Comparison of ENCODE assay signal across 8 cellular contexts in the genomic region with DNA sequence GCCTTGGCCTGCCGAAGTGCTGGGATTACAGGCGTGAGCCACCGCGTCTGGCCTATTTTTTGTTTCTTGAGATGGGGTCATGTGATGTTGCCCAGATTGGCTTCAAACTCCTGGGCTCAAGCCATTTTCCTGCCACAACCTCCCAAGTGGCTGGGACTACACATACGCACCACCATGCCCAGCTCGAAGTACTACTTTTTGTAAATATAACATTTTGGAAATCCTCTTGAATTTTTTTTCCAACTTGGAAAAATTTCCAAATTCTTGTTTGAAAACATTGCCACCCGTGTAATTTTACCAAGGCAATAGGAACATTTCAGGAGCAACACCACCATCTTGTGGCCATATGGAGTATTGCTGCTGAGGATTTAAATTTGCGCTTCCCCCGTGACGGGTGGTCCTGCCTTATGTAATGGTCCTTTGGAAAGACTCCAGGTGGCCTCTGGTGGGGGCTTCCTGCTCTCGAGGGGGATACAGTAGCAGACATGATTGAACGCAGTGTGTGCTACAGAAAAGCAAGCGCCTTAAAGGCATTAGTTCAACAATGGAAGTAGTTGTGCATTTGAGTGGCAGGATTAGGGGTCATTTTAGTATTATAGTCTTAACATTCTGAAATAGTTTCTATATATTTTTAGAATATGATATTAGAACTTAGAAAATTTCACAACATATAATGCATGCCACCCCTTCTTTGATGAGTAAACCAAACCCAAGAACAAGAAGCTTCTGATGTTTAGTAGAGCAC. TPM values are rescaled to one million over a fixed set of nuclear protein-coding genes. Genes with fewer than 3 reads are reported as not detected.
DNase-seq lines count a peak whose midpoint lies in the region; ATAC-seq, FAIRE-seq and TF ChIP-seq lines count a peak whose summit lies in the region.

No MANE protein-coding gene starts in this region.

- no TSS peak for BruUV-seq in mammary epithelial cell (replicated peaks; lab: Mats Ljungman, UMichigan)

- peaks cover 7% of the 10 kb centered on the region for H3K79me2 ChIP-seq in mammary epithelial cell (ENCODE audit: insufficient read depth, low read length)

- no peak overlapping the region for H3K4me2 ChIP-seq in mammary epithelial cell (ENCODE audit: insufficient read depth, low read depth, low read length)

- no peak overlapping the region for H3K9ac ChIP-seq in mammary epithelial cell (ENCODE audit: insufficient read depth, low read length)

- H2AFZ ChIP-seq in mammary epithelial cell (ENCODE audit: low read depth, low read length) = no peak overlapping the region

- TF ChIP-seq CTCF in GM12801 (IDR thresholded peaks at IDR 0.05; ENCODE audit: extremely low read depth, insufficient read length) (peak; percentile 51), VCaP (conservative IDR thresholded peaks at IDR 0.05) (peak; percentile 80), mammary epithelial cell (conservative IDR thresholded peaks at IDR 0.05 in 1 of 2, IDR thresholded peaks at IDR 0.05 in 1 of 2; ENCODE audit: extremely low read depth in 1 of 2, insufficient read depth in 1 of 2, low read depth in 1 of 2, low read length in 2 of 2) (peak; percentile 77 to 80)

- DNase-seq in NCI-H1092 treated with DMSO at 0.1 percent for 48 hours (lab: John Stamatoyannopoulos, UW) (peak; percentile 55), mammary epithelial cell (peak; percentile 47)
- DNase-seq in stimulated activated CD4-positive, alpha-beta T cell treated with anti-CD3 and anti-CD28 coated beads, Interleukin-1b, Interleukin-23, amount 100 ng/mL, for 4 hours (ENCODE audit: low read depth in 2 of 2) = peak; percentile 25 to 56

- no peak overlapping the region for H3K4me3 ChIP-seq in mammary epithelial cell (replicated peaks in 1 of 3; ENCODE audit: insufficient read depth in 1 of 3, low read depth in 2 of 3, low read length in 3 of 3)

- dilution Hi-C loops in mammary epithelial cell (cut with HindIII; ENCODE audit: low sequenced_read_pairs) = loop anchor here (5.0 to 10.0 kb wide), 3 partner anchors 53 to 625 kb away; partner anchors contain the start of gene PRSS27

- in situ Hi-C loops in mammary epithelial cell (cut with MboI; ENCODE audit: low sequenced_read_pairs in 2 of 2) = loop anchor here (5.0 to 10.0 kb wide), 3 partner anchors 37 to 85 kb away; partner anchors contain the start of genes FLYWCH2 (in 1 of the 2) and ZG16B (in 1 of the 2)

- H3K36me3 ChIP-seq in mammary epithelial cell (ENCODE audit: insufficient read depth, low read length) = no peaks in the 10 kb centered on the region

- peaks cover 21% of the 10 kb centered on the region for H3K4me1 ChIP-seq in mammary epithelial cell (ENCODE audit: insufficient read depth, low read length)

- no peaks in the 10 kb centered on the region for H3K27me3 ChIP-seq in mammary epithelial cell (ENCODE audit: insufficient read depth, low read length)

- CTCF ChIA-PET in mammary epithelial cell (lab: Charles Lee; ENCODE audit: low non-redundant PET) = interaction anchor here (0.6 kb wide), 1 partner anchor 52 kb away, joined by 3 read pairs; no protein-coding TSS in a partner anchor

- peak; percentile 84 for FAIRE-seq in islet of Langerhans (lab: Jason Lieb, UNC)

- intact Hi-C loops in mammary epithelial cell (cut with micrococcal nuclease) = loop anchor here (1.0 to 2.0 kb wide), 3 partner anchors 15 to 44 kb away; partner anchors contain the start of gene FLYWCH2

- H3K27ac ChIP-seq in VCaP = no peak overlapping the region; the same call in 1 of the 2 replicates
- H3K27ac ChIP-seq in mammary epithelial cell (ENCODE audit: insufficient read depth, low read depth, low read length) = peak overlapping the region; percentile 29

- H3K9me3 ChIP-seq in mammary epithelial cell (replicated peaks; ENCODE audit: insufficient read depth, low read length) = no peaks in the 10 kb centered on the region

- ATAC-seq in HG02588 (IDR thresholded peaks at IDR 0.05; ENCODE audit: unreplicated experiment) (no peak), HG03108 (IDR thresholded peaks at IDR 0.05; ENCODE audit: unreplicated experiment) (no peak)

- no peaks in the 10 kb centered on the region for H4K20me1 ChIP-seq in mammary epithelial cell (ENCODE audit: insufficient read depth, low read length)

- WGBS in mammary epithelial cell (ENCODE audit: low coverage, missing lambda C conversion rate) = 11% methylated on average over 10 of the region's 13 CpGs

RNA-seq across cellular contexts. Expression of gene FLYWCH1, which starts 8.0 kb away (rescaled TPM):
- total RNA-seq in mammary epithelial cell = 10 to 100 TPM; 53.2 to 56.1 TPM
- 22.3 TPM for polyA plus RNA-seq in mammary epithelial cell
- polyA minus RNA-seq in mammary epithelial cell = 10.5 TPM

RNA-seq across cellular contexts. Expression of gene FLYWCH2, which starts 36.7 kb away (rescaled TPM):
- 10 to 100 TPM; 20.2 to 38.3 TPM for total RNA-seq in mammary epithelial cell
- 18.4 TPM for polyA plus RNA-seq in mammary epithelial cell
- polyA minus RNA-seq in mammary epithelial cell = 2.3 TPM

RNA-seq across cellular contexts. Expression of gene KREMEN2, which starts 44.4 kb away (rescaled TPM):
- total RNA-seq in mammary epithelial cell = under 1 TPM; 0.33 to 0.96 TPM
- polyA plus RNA-seq in mammary epithelial cell = 0.99 TPM
- not detected for polyA minus RNA-seq in mammary epithelial cell

RNA-seq across cellular contexts. Expression of gene PAQR4, which starts 49.5 kb away (rescaled TPM):
- total RNA-seq in mammary epithelial cell = 10 to 100 TPM in 1 of 2 donors, 1 to 10 TPM in 1; 6.8 to 21.6 TPM
- 24.1 TPM for polyA plus RNA-seq in mammary epithelial cell
- polyA minus RNA-seq in mammary epithelial cell = 15.3 TPM
